Comparison of ENCODE assay signal across 10 cellular contexts in the genomic region with DNA sequence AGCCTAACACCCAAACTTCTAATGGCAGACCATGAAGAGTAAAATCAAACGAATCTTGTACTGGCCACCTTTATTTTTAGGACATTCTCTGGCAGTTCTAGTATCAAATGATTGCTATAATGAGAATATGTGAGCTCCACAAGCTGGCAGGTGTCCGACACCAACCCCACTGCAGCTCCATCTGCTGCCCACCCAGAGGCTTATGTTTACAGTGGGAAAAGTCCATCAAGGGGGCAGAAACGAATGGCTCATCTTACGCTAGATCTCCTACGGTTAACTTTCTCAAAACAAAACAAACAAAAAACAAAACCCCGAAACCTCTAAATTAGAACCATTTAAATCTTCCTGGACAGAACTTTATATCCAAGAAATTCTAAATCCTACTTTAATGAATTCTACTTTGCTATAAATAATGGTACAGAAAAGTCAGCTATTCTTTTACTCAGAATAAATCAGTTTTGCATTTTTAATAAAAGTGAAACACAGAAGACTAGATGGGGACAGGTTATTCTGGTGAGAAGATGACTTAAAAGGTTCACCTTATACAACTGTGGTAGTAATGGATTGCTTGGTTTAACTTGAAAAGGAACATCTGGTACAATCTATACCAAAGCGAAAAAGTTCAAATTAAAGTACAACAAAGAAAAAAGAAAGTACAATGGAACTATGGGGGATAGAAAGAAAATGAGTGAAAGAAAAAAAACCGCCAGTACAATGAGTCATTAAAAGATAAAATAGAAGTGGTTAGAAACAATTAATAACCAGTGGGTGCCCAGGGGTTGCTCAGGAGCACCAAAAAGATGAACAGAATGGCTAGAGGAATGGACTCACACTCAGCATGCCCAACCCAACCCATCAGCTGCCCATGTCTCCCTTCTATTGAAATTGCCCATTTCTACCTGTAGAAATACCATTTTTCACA. TPM values are rescaled to one million over a fixed set of nuclear protein-coding genes. Genes with fewer than 3 reads are reported as not detected.
A peak's percentile ranks its signal among the peaks of the same experiment; 100 is the strongest.
DNase-seq lines count a peak whose midpoint lies in the region; ATAC-seq and TF ChIP-seq lines count a peak whose summit lies in the region.
"Had no signal": no experiment of that assay in that cellular context is flagged by ENCODE, and none has a peak within 500 bp of the region (broad histone marks: within the 10 kb centered on the region; RNA-seq: fewer than 3 reads in every experiment).

No MANE protein-coding gene starts in this region.

- H3K4me1 Mint-ChIP-seq in HFFc6 (ENCODE audit: low read depth) (peaks cover 88% of the 10 kb centered on the region), nephron (peaks cover 79% of the 10 kb centered on the region)
- H3K4me1 Mint-ChIP-seq in activated CD8-positive, alpha-beta T cell treated with anti-CD3 and anti-CD28 coated beads for 36 hours (ENCODE audit: low read depth): peaks cover 93% of the 10 kb centered on the region

- no peak for TF ChIP-seq CTCF in HFFc6 (IDR thresholded peaks at IDR 0.05)
- TF ChIP-seq CTCF in activated CD8-positive, alpha-beta T cell treated with anti-CD3 and anti-CD28 coated beads for 36 hours (IDR thresholded peaks at IDR 0.05): no peak
- TF ChIP-seq CTCF in nephron (IDR thresholded peaks at IDR 0.05; ENCODE audit: unreplicated experiment in 3 of 3): no peak

- H3K27ac Mint-ChIP-seq in HFFc6: no peak overlapping the region
- peak overlapping the region; percentile 72 for H3K27ac Mint-ChIP-seq in activated CD8-positive, alpha-beta T cell treated with anti-CD3 and anti-CD28 coated beads for 36 hours
- peak overlapping the region; percentile 3 to 48 (median 41) for H3K27ac Mint-ChIP-seq in nephron

- H3K27me3 Mint-ChIP-seq in HFFc6 (ENCODE audit: insufficient read depth): no peaks in the 10 kb centered on the region
- no peaks in the 10 kb centered on the region for H3K27me3 Mint-ChIP-seq in activated CD8-positive, alpha-beta T cell treated with anti-CD3 and anti-CD28 coated beads for 36 hours
- no peaks in the 10 kb centered on the region for H3K27me3 Mint-ChIP-seq in nephron (ENCODE audit: low read depth)

- intact Hi-C loops in activated CD8-positive, alpha-beta T cell treated with anti-CD3 and anti-CD28 coated beads for 36 hours (cut with micrococcal nuclease): no loop called here
- intact Hi-C loops in Right ventricle myocardium inferior (cut with DNase I): no loop called here

- ATAC-seq in activated CD8-positive, alpha-beta T cell treated with anti-CD3 and anti-CD28 coated beads for 36 hours: peak; percentile 37
- ATAC-seq in Right ventricle myocardium inferior: no peak

- H3K36me3 Mint-ChIP-seq in HFFc6 (ENCODE audit: low read depth): no peaks in the 10 kb centered on the region; the same call in 1 of the 2 replicates
- peaks cover 11% of the 10 kb centered on the region for H3K36me3 Mint-ChIP-seq in activated CD8-positive, alpha-beta T cell treated with anti-CD3 and anti-CD28 coated beads for 36 hours (ENCODE audit: low read depth)
- H3K36me3 Mint-ChIP-seq in nephron (ENCODE audit: low read depth): no peaks in the 10 kb centered on the region

- POLR2A ChIA-PET in activated CD8-positive, alpha-beta T cell treated with anti-CD3 and anti-CD28 coated beads for 36 hours (lab: Charles Lee): interaction anchor here (1.0 to 1.1 kb wide), 2 partner anchors 40 to 103 kb away, joined by 3 to 4 read pairs; a partner anchor contains a TSS

- H3K9me3 Mint-ChIP-seq in HFFc6 (no peaks in the 10 kb centered on the region), nephron (no peaks in the 10 kb centered on the region)
- no peaks in the 10 kb centered on the region for H3K9me3 Mint-ChIP-seq in activated CD8-positive, alpha-beta T cell treated with anti-CD3 and anti-CD28 coated beads for 36 hours

- DNase-seq in D341Med (ENCODE audit: low spot score): peak; percentile 65
- DNase-seq in HFFc6: no peak
- DNase-seq in activated CD8-positive, alpha-beta T cell treated with anti-CD3 and anti-CD28 coated beads for 36 hours: no peak
- DNase-seq in ureter (ENCODE audit: low spot score): no peak
- DNase-seq in NCI-H526 treated with DMSO at 0.1 percent for 48 hours (lab: John Stamatoyannopoulos, UW): no peak
- no peak for DNase-seq in Right ventricle myocardium inferior (ENCODE audit: missing footprints)
- DNase-seq: GOT3, islet precursor cell, RPMI8226 had no signal

- CTCF ChIA-PET in activated CD8-positive, alpha-beta T cell treated with anti-CD3 and anti-CD28 coated beads for 36 hours (lab: Charles Lee): interaction anchor here (1.4 to 2.1 kb wide), 2 partner anchors 20 to 47 kb away, joined by 3 to 6 read pairs; no protein-coding TSS in a partner anchor

- H3K4me3 Mint-ChIP-seq in HFFc6: peak overlapping the region; percentile 16
- peak overlapping the region; percentile 1 for H3K4me3 Mint-ChIP-seq in activated CD8-positive, alpha-beta T cell treated with anti-CD3 and anti-CD28 coated beads for 36 hours
- peak overlapping the region in 2 of 3 experiments; percentile 1 to 48 for H3K4me3 Mint-ChIP-seq in nephron

RNA-seq across cellular contexts. Expression of a gene that starts 40.2 kb away (rescaled TPM):
- 100 to 1,000 TPM; 104 to 138 (median 116) TPM for total RNA-seq in HFFc6 (2021; fragmentation: NEBNext Ultra II Directional; extraction: Animal tissue kit (Norgen Biotek cat#: 25700))
- total RNA-seq in activated CD8-positive, alpha-beta T cell treated with anti-CD3 and anti-CD28 coated beads for 36 hours: 100 to 1,000 TPM; 167 to 179 TPM
- total RNA-seq in ureter (79.0 TPM), Right ventricle myocardium inferior (59.0 TPM)
